ENCODE assay signal across 17 cellular contexts in the genomic region with DNA sequence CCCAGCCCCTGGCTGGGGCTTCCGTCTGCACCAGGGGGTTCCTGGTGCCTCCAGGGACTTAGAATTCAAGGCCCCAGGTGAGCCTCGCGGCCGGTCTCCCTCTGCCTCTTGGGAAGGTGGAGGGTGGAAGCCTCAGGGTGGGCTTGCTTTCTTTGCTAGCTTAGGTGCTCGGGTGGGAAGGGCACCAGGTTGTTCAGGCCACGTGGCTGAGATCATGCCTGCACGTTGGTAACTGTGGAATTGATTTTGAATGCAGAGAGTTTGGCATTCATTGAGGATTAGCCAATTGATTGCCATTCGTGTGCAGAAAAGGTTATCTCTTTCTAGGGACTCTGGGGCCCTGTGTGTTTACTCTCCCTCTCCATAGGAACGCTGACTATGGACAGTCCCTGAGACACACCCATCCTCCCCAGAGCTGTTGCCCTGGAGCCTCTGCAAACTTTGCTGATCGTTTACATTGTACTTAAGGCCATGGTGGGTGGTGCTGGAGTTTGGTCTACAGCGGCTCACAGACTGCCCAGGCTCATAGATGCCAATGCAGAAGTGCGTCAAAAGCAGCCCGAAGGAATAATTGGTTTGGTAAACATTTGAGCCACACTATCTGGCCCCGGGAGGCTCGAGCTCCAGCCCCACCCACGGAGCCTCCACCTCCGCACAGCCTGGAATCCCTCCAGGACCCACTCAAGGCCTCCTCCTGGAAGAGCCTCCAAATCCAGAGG.
DNase-seq lines count a peak whose midpoint lies in the region; ATAC-seq and TF ChIP-seq lines count a peak whose summit lies in the region.
"Had no signal": no experiment of that assay in that cellular context is flagged by ENCODE, and none has a peak within 500 bp of the region (broad histone marks: within the 10 kb centered on the region; RNA-seq: fewer than 3 reads in every experiment).

No MANE protein-coding gene starts in this region.

- H3K36me3 ChIP-seq in stomach: no peaks in the 10 kb centered on the region
- H3K36me3 ChIP-seq: WERI-Rb-1 had no signal

- peak; percentile 82 for ATAC-seq in left lobe of liver
- ATAC-seq in GM18505 (IDR thresholded peaks at IDR 0.05; ENCODE audit: unreplicated experiment): no peak
- no peak for ATAC-seq in HG02852 (IDR thresholded peaks at IDR 0.05; ENCODE audit: unreplicated experiment)
- no peak for ATAC-seq in GM18873 (IDR thresholded peaks at IDR 0.05; ENCODE audit: low FRiP score, unreplicated experiment)
- ATAC-seq: activated naive CD4-positive, alpha-beta T cell treated with anti-CD3 and anti-CD28 coated beads, Interleukin-2, amount 50 U/mL, for 72 hours; naive thymus-derived CD8-positive, alpha-beta T cell; PC-3 had no signal

- peaks cover 0 to 16% (median 4%) of the 10 kb centered on the region in 4 donors for H3K4me1 ChIP-seq in stomach

- TF ChIP-seq POLR2A in stomach (IDR thresholded peaks at IDR 0.05): no peak
- no peak for TF ChIP-seq POLR2A in GM18505 (IDR thresholded peaks at IDR 0.05; ENCODE audit: borderline replicate concordance, extremely low read depth, insufficient read depth, insufficient read length)

- no peak overlapping the region for H3K27ac ChIP-seq in stomach
- H3K27ac ChIP-seq: 22Rv1, WERI-Rb-1 had no signal

- H3K27me3 ChIP-seq in stomach: peaks cover 0 to 19% (median 0%) of the 10 kb centered on the region in 3 donors

- intact Hi-C loops in stomach (cut with DNase I; ENCODE audit: low total_unique reads): no loop called here

- no peak for TF ChIP-seq EP300 in stomach (IDR thresholded peaks at IDR 0.05)

- H3K4me3 ChIP-seq in stomach: no peak overlapping the region

- DNase-seq in DMS79 (lab: John Stamatoyannopoulos, UW): peak; percentile 8
- DNase-seq in DMS79 treated with DMSO at 0.1 percent for 48 hours (lab: John Stamatoyannopoulos, UW): no peak
- peak; percentile 95 for DNase-seq in NCI-H748 (lab: John Stamatoyannopoulos, UW; ENCODE audit: unreplicated experiment)
- peak; percentile 77 for DNase-seq in left lobe of liver (ENCODE audit: low spot score)
- DNase-seq in stomach: peak; percentile 21
- DNase-seq: CD4-positive, alpha-beta T cell; kidney; MM.1S; naive thymus-derived CD8-positive, alpha-beta T cell; PC-3; stimulated activated naive CD4-positive, alpha-beta T cell; WERI-Rb-1 had no signal

- no peak for TF ChIP-seq CTCF in stomach (IDR thresholded peaks at IDR 0.05)

- no peaks in the 10 kb centered on the region for H3K9me3 ChIP-seq in stomach

- WGBS in stomach, 5 donors: 12 to 28% (median 21%) methylated on average over 16 to 17 of the region's 17 CpGs
